ENCODE assay signal across 11 cellular contexts in the genomic region with DNA sequence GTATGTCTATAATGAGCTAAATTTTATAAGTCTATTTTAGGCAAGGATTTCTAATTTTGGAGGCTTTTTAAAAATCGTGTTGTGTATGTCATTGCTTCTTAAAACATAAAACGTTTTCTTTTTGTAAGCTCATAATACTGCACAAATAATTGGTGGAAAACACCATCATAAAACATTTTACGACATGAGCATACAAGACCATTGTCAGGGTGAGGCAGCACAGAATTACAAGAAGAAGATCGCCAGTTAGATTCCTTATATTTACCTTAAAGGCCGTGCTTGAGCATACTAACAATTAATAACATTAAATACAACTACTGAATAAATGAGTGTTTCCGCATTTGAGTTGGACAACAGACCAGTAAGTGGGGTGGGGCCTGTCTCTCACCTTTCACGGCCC. TPM values are rescaled to one million over a fixed set of nuclear protein-coding genes. Genes with fewer than 3 reads are reported as not detected.
DNase-seq lines count a peak whose midpoint lies in the region; ATAC-seq and TF ChIP-seq lines count a peak whose summit lies in the region.
"Had no signal": no experiment of that assay in that cellular context is flagged by ENCODE, and none has a peak within 500 bp of the region (broad histone marks: within the 10 kb centered on the region; RNA-seq: fewer than 3 reads in every experiment).

No MANE protein-coding gene starts in this region.

- H3K27me3 ChIP-seq in iPS-20b (ENCODE audit: insufficient read depth, low read length) (peaks cover 63% of the 10 kb centered on the region), stomach (peaks cover 0 to 60% (median 9%) of the 10 kb centered on the region in 3 donors)

- H3K36me3 Mint-ChIP-seq in activated naive CD8-positive, alpha-beta T cell treated with anti-CD3 and anti-CD28 coated beads, Interleukin-2, amount 50 U/mL, for 24 hours (ENCODE audit: low read depth), result no peaks in the 10 kb centered on the region

- peaks cover 15% of the 10 kb centered on the region for H3K4me1 Mint-ChIP-seq in activated naive CD8-positive, alpha-beta T cell treated with anti-CD3 and anti-CD28 coated beads, Interleukin-2, amount 50 U/mL, for 24 hours

- peak overlapping the region; percentile 91 for H3K4me3 ChIP-seq in iPS-20b (ENCODE audit: low read length)
- peak overlapping the region; percentile 33 to 48 (median 46) for H3K4me3 ChIP-seq in stomach

- peaks cover 72% of the 10 kb centered on the region for H3K27me3 Mint-ChIP-seq in activated naive CD8-positive, alpha-beta T cell treated with anti-CD3 and anti-CD28 coated beads, Interleukin-2, amount 50 U/mL, for 24 hours

- TF ChIP-seq POLR2A in stomach (IDR thresholded peaks at IDR 0.05), result no peak

- intact Hi-C loops in stomach (cut with DNase I; ENCODE audit: low total_unique reads), result no loop called here

- ATAC-seq in activated naive CD8-positive, alpha-beta T cell treated with anti-CD3 and anti-CD28 coated beads, Interleukin-2, amount 50 U/mL, for 24 hours, result no peak

- H3K36me3 ChIP-seq in iPS-20b (ENCODE audit: insufficient read depth, low read depth, low read length) (no peaks in the 10 kb centered on the region), stomach (no peaks in the 10 kb centered on the region)

- TF ChIP-seq EP300 in stomach (IDR thresholded peaks at IDR 0.05), result no peak

- peak; percentile 52 for DNase-seq in DMS153 treated with DMSO at 0.1 percent for 48 hours (lab: John Stamatoyannopoulos, UW; ENCODE audit: unreplicated experiment)
- no peak for DNase-seq in DMS153 (lab: John Stamatoyannopoulos, UW)
- no peak for DNase-seq in activated naive CD8-positive, alpha-beta T cell treated with anti-CD3 and anti-CD28 coated beads, Interleukin-2, amount 50 U/mL, for 24 hours
- DNase-seq in stomach, result no peak
- DNase-seq in NCI-H128 (lab: John Stamatoyannopoulos, UW; ENCODE audit: unreplicated experiment), result no peak
- DNase-seq in mucosa of gallbladder (ENCODE audit: low spot score), result no peak
- DNase-seq in activated naive CD4-positive, alpha-beta T cell (lab: John Stamatoyannopoulos, UW), result no peak
- DNase-seq: SHP77 treated with DMSO at 0.1 percent for 48 hours had no signal

- no peak overlapping the region for H3K27ac ChIP-seq in iPS-20b (ENCODE audit: low read length)
- peak overlapping the region; percentile 2 to 85 (median 75) for H3K27ac ChIP-seq in stomach
- H3K27ac ChIP-seq: 22Rv1 had no signal

- H3K9me3 Mint-ChIP-seq in activated naive CD8-positive, alpha-beta T cell treated with anti-CD3 and anti-CD28 coated beads, Interleukin-2, amount 50 U/mL, for 24 hours, result no peaks in the 10 kb centered on the region

- no peak for TF ChIP-seq CTCF in stomach (IDR thresholded peaks at IDR 0.05)

- WGBS in stomach, 5 donors, result 23 to 30% (median 24%) methylated on average over 7 of the region's 7 CpGs

- peaks cover 4% of the 10 kb centered on the region; the same call in 1 of the 2 replicates for H3K4me1 ChIP-seq in iPS-20b (ENCODE audit: insufficient read depth, low read length)
- peaks cover 11 to 23% (median 20%) of the 10 kb centered on the region in 4 donors for H3K4me1 ChIP-seq in stomach

- H3K9ac ChIP-seq in iPS-20b (ENCODE audit: low read depth, low read length), result peak overlapping the region; percentile 65; the same call in 1 of the 2 replicates

- H3K27ac Mint-ChIP-seq in activated naive CD8-positive, alpha-beta T cell treated with anti-CD3 and anti-CD28 coated beads, Interleukin-2, amount 50 U/mL, for 24 hours, result no peak overlapping the region

- no peaks in the 10 kb centered on the region for H3K9me3 ChIP-seq in iPS-20b (ENCODE audit: insufficient read depth, low read depth, low read length)
- no peaks in the 10 kb centered on the region for H3K9me3 ChIP-seq in stomach

- H3K4me3 Mint-ChIP-seq in activated naive CD8-positive, alpha-beta T cell treated with anti-CD3 and anti-CD28 coated beads, Interleukin-2, amount 50 U/mL, for 24 hours, result peak overlapping the region; percentile 37

RNA-seq across cellular contexts. Expression of gene LMX1A, which starts 19.1 kb away (rescaled TPM):
- not detected for total RNA-seq in stomach
- polyA plus RNA-seq in stomach, result not detected
- 0.12 TPM for total RNA-seq in mucosa of gallbladder
- total RNA-seq: renal cortical epithelial cell had no signal
